Comparison of ENCODE assay signal across 26 cellular contexts in genomic region chr3:132090921-132091320, GRCh38. TPM values are rescaled to one million over a fixed set of nuclear protein-coding genes. Genes with fewer than 3 reads are reported as not detected.
A peak's percentile ranks its signal among the peaks of the same experiment; 100 is the strongest.
DNase-seq lines count a peak whose midpoint lies in the region; ATAC-seq, FAIRE-seq and TF ChIP-seq lines count a peak whose summit lies in the region.
"Had no signal": no experiment of that assay in that cellular context is flagged by ENCODE, and none has a peak within 500 bp of the region (broad histone marks: within the 10 kb centered on the region; RNA-seq: fewer than 3 reads in every experiment).

No MANE protein-coding gene starts in this region.

- H3K9me3 Mint-ChIP-seq in astrocyte (ENCODE audit: unreplicated experiment), result no peaks in the 10 kb centered on the region
- H3K9me3 Mint-ChIP-seq: activated CD4-positive, alpha-beta memory T cell treated with anti-CD3 and anti-CD28 coated beads for 36 hours; activated naive CD8-positive, alpha-beta T cell treated with anti-CD3 and anti-CD28 coated beads, Interleukin-2, amount 10 ng/mL, durations not matched to agents 7 days and 5 days; GM23338 had no signal

- no peak for FAIRE-seq in astrocyte (lab: Jason Lieb, UNC)
- FAIRE-seq: GM12892 had no signal

- no peak overlapping the region for H3K27ac Mint-ChIP-seq in astrocyte (ENCODE audit: unreplicated experiment)
- H3K27ac Mint-ChIP-seq: activated CD4-positive, alpha-beta memory T cell treated with anti-CD3 and anti-CD28 coated beads for 36 hours; activated naive CD8-positive, alpha-beta T cell treated with anti-CD3 and anti-CD28 coated beads, Interleukin-2, amount 10 ng/mL, durations not matched to agents 7 days and 5 days; GM23338; naive B cell had no signal

- H3K9me2 ChIP-seq in GM23248 (ENCODE audit: insufficient read depth) (no peaks in the 10 kb centered on the region), MM.1S (replicated peaks; ENCODE audit: insufficient read depth, low read length) (no peaks in the 10 kb centered on the region)

- no peaks in the 10 kb centered on the region for H3K4me1 ChIP-seq in GM23248 (ENCODE audit: insufficient read depth)
- no peaks in the 10 kb centered on the region for H3K4me1 ChIP-seq in astrocyte (ENCODE audit: insufficient read depth, low read length)
- no peaks in the 10 kb centered on the region for H3K4me1 ChIP-seq in MM.1S (ENCODE audit: low read length)
- H3K4me1 ChIP-seq: gastrocnemius medialis, tibial artery had no signal

- H3K27ac ChIP-seq in GM23248 (no peak overlapping the region), astrocyte (ENCODE audit: low read depth, low read length) (no peak overlapping the region), MM.1S (ENCODE audit: low read length) (no peak overlapping the region)
- H3K27ac ChIP-seq: cardiac muscle cell, gastrocnemius medialis, tibial artery had no signal

- 41 to 50% methylated on average over 2 of the region's 2 CpGs for WGBS in GM23248 (ENCODE audit: low coverage in 1 of 2, low lambda C conversion rate in 2 of 2, missing lambda C conversion rate in 2 of 2), 2 experiments

- TF ChIP-seq CTCF in astrocyte (IDR thresholded peaks at IDR 0.05; ENCODE audit: insufficient read depth, low read depth, low read length), result no peak
- TF ChIP-seq CTCF in fibroblast of pulmonary artery (IDR thresholded peaks at IDR 0.05; ENCODE audit: low read length, missing control alignments), result no peak
- TF ChIP-seq CTCF in MM.1S (IDR thresholded peaks at IDR 0.05; ENCODE audit: low read length), result no peak

- DNase-seq in GM23248, result peak; percentile 32
- DNase-seq in astrocyte (ENCODE audit: low read depth), result peak; percentile 46
- peak; percentile 52 for DNase-seq in fibroblast of pulmonary artery (ENCODE audit: low read depth)
- DNase-seq in occipital lobe (lab: John Stamatoyannopoulos, UW), result peak; percentile 51
- no peak for DNase-seq in MM.1S
- DNase-seq: activated CD4-positive, alpha-beta memory T cell treated with anti-CD3 and anti-CD28 coated beads for 36 hours; activated effector memory CD4-positive, alpha-beta T cell treated with Interleukin-2 at 50 U/mL for 16 hours; activated naive CD8-positive, alpha-beta T cell treated with anti-CD3 and anti-CD28 coated beads, Interleukin-2, amount 10 ng/mL, durations not matched to agents 7 days and 5 days; gastrocnemius medialis; naive B cell; NCI-H1436 treated with DMSO at 0.1 percent for 48 hours; NCI-H69; retina; stimulated activated CD4-positive, alpha-beta T cell treated with anti-CD3 and anti-CD28 coated beads, Interleukin-2, amount 100 ng/mL, for 48 hours; stimulated activated naive CD4-positive, alpha-beta T cell treated with Interleukin-2 at 50 U/mL for 16 hours; T1000; tibial artery had no signal

- no peaks in the 10 kb centered on the region for H3K27me3 ChIP-seq in GM23248 (replicated peaks; ENCODE audit: insufficient read depth)
- H3K27me3 ChIP-seq in astrocyte (ENCODE audit: insufficient read depth, low read length), result no peaks in the 10 kb centered on the region
- no peaks in the 10 kb centered on the region for H3K27me3 ChIP-seq in MM.1S (replicated peaks; ENCODE audit: insufficient read depth, low read length)
- H3K27me3 ChIP-seq: cardiac muscle cell, gastrocnemius medialis, tibial artery had no signal

- in situ Hi-C loops in GM23248 (cut with MboI), result no loop called here

- H3K36me3 ChIP-seq in GM23248 (ENCODE audit: low read depth), result no peaks in the 10 kb centered on the region
- H3K36me3 ChIP-seq in astrocyte (ENCODE audit: insufficient read depth, low read length), result no peaks in the 10 kb centered on the region
- no peaks in the 10 kb centered on the region for H3K36me3 ChIP-seq in MM.1S (replicated peaks; ENCODE audit: insufficient read depth, low read length)
- H3K36me3 ChIP-seq: cardiac muscle cell, gastrocnemius medialis, tibial artery had no signal

- H3K9ac ChIP-seq in GM23248 (no peak overlapping the region), astrocyte (ENCODE audit: low read length) (no peak overlapping the region), MM.1S (ENCODE audit: low read length) (no peak overlapping the region)

- H3K79me2 ChIP-seq in GM23248 (ENCODE audit: insufficient read depth), result no peaks in the 10 kb centered on the region
- no peaks in the 10 kb centered on the region for H3K79me2 ChIP-seq in astrocyte (ENCODE audit: insufficient read depth, low read length)
- H3K79me2 ChIP-seq in MM.1S (ENCODE audit: low read length), result no peaks in the 10 kb centered on the region

- ATAC-seq in HG02981 (IDR thresholded peaks at IDR 0.05; ENCODE audit: unreplicated experiment), result no peak
- no peak for ATAC-seq in GM21367 (IDR thresholded peaks at IDR 0.05; ENCODE audit: unreplicated experiment)
- no peak for ATAC-seq in GM21515 (IDR thresholded peaks at IDR 0.05; ENCODE audit: unreplicated experiment)
- ATAC-seq: gastrocnemius medialis, GM23338, Right ventricle myocardium inferior had no signal

- H3K4me3 ChIP-seq in GM23248, result no peak overlapping the region
- no peak overlapping the region for H3K4me3 ChIP-seq in astrocyte (ENCODE audit: insufficient read depth, low read depth, low read length)
- no peak overlapping the region for H3K4me3 ChIP-seq in fibroblast of pulmonary artery (replicated peaks; ENCODE audit: low read depth, low read length)
- no peak overlapping the region for H3K4me3 ChIP-seq in MM.1S (ENCODE audit: low read length)
- H3K4me3 ChIP-seq: cardiac muscle cell, gastrocnemius medialis, GM23338, lung, tibial artery had no signal

- H3K4me3 Mint-ChIP-seq in astrocyte (ENCODE audit: unreplicated experiment), result no peak overlapping the region
- H3K4me3 Mint-ChIP-seq: activated CD4-positive, alpha-beta memory T cell treated with anti-CD3 and anti-CD28 coated beads for 36 hours; activated naive CD8-positive, alpha-beta T cell treated with anti-CD3 and anti-CD28 coated beads, Interleukin-2, amount 10 ng/mL, durations not matched to agents 7 days and 5 days; GM23338; naive B cell had no signal

- no peaks in the 10 kb centered on the region for H3K36me3 Mint-ChIP-seq in astrocyte (ENCODE audit: low read depth, unreplicated experiment)
- H3K36me3 Mint-ChIP-seq: activated CD4-positive, alpha-beta memory T cell treated with anti-CD3 and anti-CD28 coated beads for 36 hours; activated naive CD8-positive, alpha-beta T cell treated with anti-CD3 and anti-CD28 coated beads, Interleukin-2, amount 10 ng/mL, durations not matched to agents 7 days and 5 days; naive B cell had no signal

- no peak overlapping the region for H3K4me2 ChIP-seq in GM23248 (ENCODE audit: unreplicated experiment)
- no peak overlapping the region for H3K4me2 ChIP-seq in astrocyte (ENCODE audit: low read length)
- no peak overlapping the region for H3K4me2 ChIP-seq in MM.1S (ENCODE audit: low read depth, low read length)
- H3K4me2 ChIP-seq: GM23338 had no signal

- no peak overlapping the region for H2AFZ ChIP-seq in GM23248
- no peak overlapping the region for H2AFZ ChIP-seq in astrocyte (ENCODE audit: low read depth, low read length)
- H2AFZ ChIP-seq in MM.1S (ENCODE audit: low read length), result no peak overlapping the region
- H2AFZ ChIP-seq: GM23338 had no signal

- H3F3A ChIP-seq in GM23248 (ENCODE audit: insufficient read depth) (no peaks in the 10 kb centered on the region), MM.1S (ENCODE audit: insufficient read depth, low read length) (no peaks in the 10 kb centered on the region)

- H3K27me3 Mint-ChIP-seq in astrocyte (ENCODE audit: low read depth, unreplicated experiment), result no peaks in the 10 kb centered on the region

- H4K20me1 ChIP-seq in GM23248 (ENCODE audit: insufficient read depth) (no peaks in the 10 kb centered on the region), astrocyte (ENCODE audit: insufficient read depth, low read length) (no peaks in the 10 kb centered on the region), MM.1S (ENCODE audit: insufficient read depth, low read length) (no peaks in the 10 kb centered on the region)

- H3K9me3 ChIP-seq in GM23248 (ENCODE audit: low read depth) (no peaks in the 10 kb centered on the region), astrocyte (ENCODE audit: insufficient read depth, low read depth, low read length) (no peaks in the 10 kb centered on the region), MM.1S (replicated peaks; ENCODE audit: insufficient read depth, low read length) (no peaks in the 10 kb centered on the region)
- H3K9me3 ChIP-seq: gastrocnemius medialis, tibial artery had no signal

- H3K4me1 Mint-ChIP-seq in astrocyte (ENCODE audit: low read depth, unreplicated experiment), result peaks cover 5% of the 10 kb centered on the region
- H3K4me1 Mint-ChIP-seq: activated naive CD8-positive, alpha-beta T cell treated with anti-CD3 and anti-CD28 coated beads, Interleukin-2, amount 10 ng/mL, durations not matched to agents 7 days and 5 days; GM23338; naive B cell had no signal

RNA-seq across cellular contexts. Expression of gene CPNE4, which starts 56.1 kb away (rescaled TPM):
- 0.11 and 0.25 TPM in 2 replicates for total RNA-seq in GM23248 (2014; rRNA removed; shearing (Covaris generic))
- polyA plus RNA-seq in GM23248 (2016; fragmentation: Nextera tagmentation; extraction: Ambion mirVana), result 0.44 and 0.95 TPM in 2 replicates
- total RNA-seq in astrocyte (0.68 and 1.9 TPM in 2 replicates), occipital lobe (3.4 TPM)
- total RNA-seq: activated CD4-positive, alpha-beta memory T cell treated with anti-CD3 and anti-CD28 coated beads for 36 hours; activated naive CD8-positive, alpha-beta T cell treated with anti-CD3 and anti-CD28 coated beads, Interleukin-2, amount 10 ng/mL, durations not matched to agents 7 days and 5 days; gastrocnemius medialis; OCI-LY7 had no signal
